ENCODE assay signal across 17 cellular contexts in genomic region chr5:156200938-156201792, GRCh38.
"Had no signal": no experiment of that assay in that cellular context is flagged by ENCODE, and none has a peak within 500 bp of the region (broad histone marks: within the 10 kb centered on the region; RNA-seq: fewer than 3 reads in every experiment).

No MANE protein-coding gene starts in this region.

- H3K9me3 Mint-ChIP-seq: activated naive CD4-positive, alpha-beta T cell treated with anti-CD3 and anti-CD28 coated beads for 36 hours; brain; memory B cell; nephron had no signal

- H3K36me3 ChIP-seq: sigmoid colon, spleen, upper lobe of left lung had no signal

- H3K4me1 Mint-ChIP-seq: memory B cell, T-cell had no signal

- H3K27me3 Mint-ChIP-seq: memory B cell had no signal

- H3K4me1 ChIP-seq: sigmoid colon, spleen, testis, upper lobe of left lung had no signal

- ATAC-seq: T-cell had no signal

- H3K36me3 Mint-ChIP-seq: brain, memory B cell, T-cell had no signal

- DNase-seq: activated effector memory CD4-positive, alpha-beta T cell treated with Interleukin-2 at 50 U/mL for 16 hours; activated naive CD4-positive, alpha-beta T cell treated with anti-CD3 and anti-CD28 coated beads for 36 hours; activated T-cell treated with anti-CD3 and anti-CD28 coated beads, Interleukin-2, amount 50 U/mL, for 48 hours; central memory CD4-positive, alpha-beta T cell; effector memory CD4-positive, alpha-beta T cell; glutamatergic neuron; hippocampal formation; sigmoid colon; spleen; stimulated activated CD4-positive, alpha-beta T cell treated with anti-CD3 and anti-CD28 coated beads, Interleukin-4, amount 100 ng/mL, for 1 hour; stimulated activated naive CD4-positive, alpha-beta T cell; T-cell; testis; upper lobe of left lung had no signal

- H3K27ac ChIP-seq: sigmoid colon, spleen, testis, upper lobe of left lung had no signal

- H3K9me3 ChIP-seq: sigmoid colon, spleen, testis, upper lobe of left lung had no signal

- H3K27me3 ChIP-seq: sigmoid colon, spleen, testis, upper lobe of left lung had no signal

- H3K4me3 ChIP-seq: sigmoid colon, spleen, testis, upper lobe of left lung had no signal

- H3K27ac Mint-ChIP-seq: activated naive CD4-positive, alpha-beta T cell treated with anti-CD3 and anti-CD28 coated beads for 36 hours; brain; memory B cell; nephron; T-cell had no signal

- H3K4me3 Mint-ChIP-seq: activated naive CD4-positive, alpha-beta T cell treated with anti-CD3 and anti-CD28 coated beads for 36 hours; brain; memory B cell; nephron; T-cell had no signal
